In the genomic region with DNA sequence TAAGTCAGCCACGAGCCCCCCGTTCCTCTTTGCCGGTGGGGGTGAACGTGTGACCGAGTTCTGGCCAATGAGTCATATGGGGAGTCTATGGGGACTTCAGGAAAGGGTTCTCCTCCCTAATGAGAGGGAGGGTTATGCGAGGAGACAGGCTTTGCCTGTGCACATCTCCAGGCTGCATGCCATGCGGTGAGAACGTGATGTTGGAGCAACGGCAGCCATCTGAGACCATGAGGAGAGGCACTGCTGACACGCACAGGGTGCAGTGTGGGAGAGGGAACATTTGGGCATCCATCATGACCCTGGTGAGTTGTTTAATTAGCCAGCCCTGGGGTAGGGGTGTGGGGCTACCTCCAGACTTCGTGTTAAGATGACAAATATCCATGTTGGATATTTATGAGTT, we compare ENCODE assay signal across 28 cellular contexts.
"Had no signal": no experiment of that assay in that cellular context is flagged by ENCODE, and none has a peak within 500 bp of the region (broad histone marks: within the 10 kb centered on the region; RNA-seq: fewer than 3 reads in every experiment).

No MANE protein-coding gene starts in this region.

- H3K27me3 ChIP-seq: colonic mucosa, esophagus muscularis mucosa, neutrophil, sigmoid colon, spleen, testis, tibial artery, upper lobe of left lung had no signal

- H2AFZ ChIP-seq: parathyroid adenoma had no signal

- H3K4me3 Mint-ChIP-seq: dendritic cell treated with granulocyte-macrophage colony-stimulating factor and Interleukin-4, amounts not matched to agents 40 ng/mL and 50 ng/mL, for 4 days; immature natural killer cell; naive thymus-derived CD8-positive, alpha-beta T cell; nephron progenitor cell; stimulated activated memory B cell treated with anti-CD40 and anti-IgM and Interleukin-4, amounts not matched to agents 10 μg/mL and 1 μg/mL and 100 μg/mL, for 72 hours had no signal

- H3K27me3 Mint-ChIP-seq: stimulated activated memory B cell treated with anti-CD40 and anti-IgM and Interleukin-4, amounts not matched to agents 10 μg/mL and 1 μg/mL and 100 μg/mL, for 72 hours had no signal

- DNase-seq: colonic mucosa; effector memory CD4-positive, alpha-beta T cell; foreskin keratinocyte; hypothalamus; immature natural killer cell; islet precursor cell; left ventricle myocardium superior; lower lobe of right lung; naive thymus-derived CD8-positive, alpha-beta T cell; nephron progenitor cell; sigmoid colon; spleen; stimulated activated CD4-positive, alpha-beta T cell treated with anti-CD3 and anti-CD28 coated beads, Interleukin-4, amount 100 ng/mL, for 4 hours; stimulated activated naive CD8-positive, alpha-beta T cell treated with anti-CD3 and anti-CD28 coated beads, Interleukin-15, Interleukin-2, amounts not matched to agents 100 U/mL and 50 U/mL, for 24 hours; substantia nigra; testis; tibial artery; upper lobe of left lung had no signal

- H3K36me3 Mint-ChIP-seq: immature natural killer cell; naive thymus-derived CD8-positive, alpha-beta T cell had no signal

- H3K4me1 ChIP-seq: colonic mucosa, foreskin keratinocyte, parathyroid adenoma, tibial artery had no signal

- H3K27ac Mint-ChIP-seq: dendritic cell treated with granulocyte-macrophage colony-stimulating factor and Interleukin-4, amounts not matched to agents 40 ng/mL and 50 ng/mL, for 4 days; immature natural killer cell; naive thymus-derived CD8-positive, alpha-beta T cell; nephron progenitor cell; progenitor cell of endocrine pancreas; stimulated activated memory B cell treated with anti-CD40 and anti-IgM and Interleukin-4, amounts not matched to agents 10 μg/mL and 1 μg/mL and 100 μg/mL, for 72 hours had no signal

- H3K9ac ChIP-seq: parathyroid adenoma had no signal

- H3K9me3 ChIP-seq: colonic mucosa, esophagus muscularis mucosa, lower lobe of right lung, neutrophil, sigmoid colon, spleen, testis, tibial artery, upper lobe of left lung had no signal

- H3K4me1 Mint-ChIP-seq: immature natural killer cell; naive thymus-derived CD8-positive, alpha-beta T cell; stimulated activated memory B cell treated with anti-CD40 and anti-IgM and Interleukin-4, amounts not matched to agents 10 μg/mL and 1 μg/mL and 100 μg/mL, for 72 hours had no signal

- FAIRE-seq: endothelial cell of umbilical vein, urothelium cell line had no signal

- H3K36me3 ChIP-seq: colonic mucosa, lower lobe of right lung, neutrophil, sigmoid colon, tibial artery, upper lobe of left lung had no signal

- H3K9me3 Mint-ChIP-seq: dendritic cell treated with granulocyte-macrophage colony-stimulating factor and Interleukin-4, amounts not matched to agents 40 ng/mL and 50 ng/mL, for 4 days; immature natural killer cell; naive thymus-derived CD8-positive, alpha-beta T cell had no signal

- ATAC-seq: foreskin keratinocyte; left ventricle myocardium superior; lower lobe of right lung; naive thymus-derived CD8-positive, alpha-beta T cell; right cardiac atrium; stimulated activated memory B cell treated with anti-CD40 and anti-IgM and Interleukin-4, amounts not matched to agents 10 μg/mL and 1 μg/mL and 100 μg/mL, for 72 hours; stimulated activated naive CD8-positive, alpha-beta T cell treated with anti-CD3 and anti-CD28 coated beads, Interleukin-15, Interleukin-2, amounts not matched to agents 100 U/mL and 50 U/mL, for 24 hours had no signal

- H3K79me2 ChIP-seq: parathyroid adenoma had no signal

- H3K27ac ChIP-seq: colonic mucosa, esophagus muscularis mucosa, foreskin keratinocyte, lower lobe of right lung, neutrophil, parathyroid adenoma, sigmoid colon, testis, tibial artery, upper lobe of left lung had no signal

- H3K4me3 ChIP-seq: colonic mucosa, esophagus muscularis mucosa, lower lobe of right lung, sigmoid colon, skin epidermis, spleen, testis, tibial artery, upper lobe of left lung had no signal
